Comparison of ENCODE assay signal across 8 cellular contexts in genomic region chr18:76709659-76710645, GRCh38.
DNase-seq lines count a peak whose midpoint lies in the region; ATAC-seq, FAIRE-seq and TF ChIP-seq lines count a peak whose summit lies in the region.

No MANE protein-coding gene starts in this region.

- ATAC-seq in HG02798 (IDR thresholded peaks at IDR 0.05; ENCODE audit: poor library complexity, unreplicated experiment) (peak; percentile 87), HG03460 (IDR thresholded peaks at IDR 0.05; ENCODE audit: unreplicated experiment) (no peak)

- peak; percentile 56 for DNase-seq in GM12892 (ENCODE audit: insufficient read length)
- peak; percentile 88 for DNase-seq in NCI-H146 (lab: John Stamatoyannopoulos, UW)
- DNase-seq in T-helper 2 cell = peak in 3 of 5 experiments; percentile 32 to 64 (median 34)
- peak in 1 of 2 donors; percentile 81 for DNase-seq in ascending aorta (ENCODE audit: low spot score in 2 of 2)
- DNase-seq in hepatic stellate cell (ENCODE audit: low spot score) = peak; percentile 75

- H3K36me3 ChIP-seq in ascending aorta (no peaks in the 10 kb centered on the region), skeletal muscle satellite cell (ENCODE audit: insufficient read depth, low read length) (no peaks in the 10 kb centered on the region)

- no peak for TF ChIP-seq POLR2A in GM12892 (IDR thresholded peaks at IDR 0.05; ENCODE audit: low read depth, low read length)

- TF ChIP-seq CTCF in ascending aorta (IDR thresholded peaks at IDR 0.05) = peak; percentile 80 to 95 (median 88)

- no peaks in the 10 kb centered on the region for H3K27me3 ChIP-seq in ascending aorta
- H3K27me3 ChIP-seq in skeletal muscle satellite cell (ENCODE audit: control insufficient read depth, insufficient read depth, low read length) = peaks cover 7% of the 10 kb centered on the region

- H3K4me3 ChIP-seq in ascending aorta (no peak overlapping the region), skeletal muscle satellite cell (ENCODE audit: low read length) (no peak overlapping the region)

- H3K4me2 ChIP-seq in skeletal muscle satellite cell (ENCODE audit: low read length) = peak overlapping the region; percentile 67

- H3K9me3 ChIP-seq in ascending aorta (no peaks in the 10 kb centered on the region), skeletal muscle satellite cell (replicated peaks; ENCODE audit: low read length) (no peaks in the 10 kb centered on the region)

- peak; percentile 87 for FAIRE-seq in GM12892 (lab: Jason Lieb, UNC)

- H3K27ac ChIP-seq in ascending aorta = no peak overlapping the region

- H3K4me1 ChIP-seq in ascending aorta (no peaks in the 10 kb centered on the region), skeletal muscle satellite cell (ENCODE audit: control insufficient read depth, insufficient read depth, low read length) (no peaks in the 10 kb centered on the region)

- intact Hi-C loops in ascending aorta (cut with DNase I) = loop anchor here (1.0 kb wide), 1 partner anchor 311 kb away; no protein-coding TSS in a partner anchor

- no peak overlapping the region for H3K9ac ChIP-seq in skeletal muscle satellite cell (ENCODE audit: low read depth, low read length)
